1 cellular context compared by ENCODE assay signal in genomic region chr19:12946092-12946845, GRCh38.
A peak's percentile ranks its signal among the peaks of the same experiment; 100 is the strongest.
TF ChIP-seq lines count a peak whose summit lies in the region.

No MANE protein-coding gene starts in this region.

TF ChIP-seq in K562, 482 proteins besides CTCF, POLR2A, EP300 and RAD21 (continues in another document):
- no peak for TF ChIP-seq ZNF263 (CRISPR knock-in tag; IDR thresholded peaks at IDR 0.05; ENCODE audit: borderline replicate concordance)
- TF ChIP-seq MAX (CRISPR knock-in tag; IDR thresholded peaks at IDR 0.05) = no peak
- no peak for TF ChIP-seq TCF15 (CRISPR knock-in tag; IDR thresholded peaks at IDR 0.05)
- no peak for TF ChIP-seq RBM17 (IDR thresholded peaks at IDR 0.05; ENCODE audit: borderline replicate concordance, low read depth, low read length)
- no peak for TF ChIP-seq USF2 (CRISPR knock-in tag; IDR thresholded peaks at IDR 0.05)
- TF ChIP-seq BDP1 (IDR thresholded peaks at IDR 0.05; ENCODE audit: insufficient read depth, insufficient read length) = no peak
- no peak for TF ChIP-seq GABPB1 (CRISPR knock-in tag; IDR thresholded peaks at IDR 0.05)
- peak; percentile 36 for TF ChIP-seq HNRNPK (IDR thresholded peaks at IDR 0.05; ENCODE audit: low read depth, low read length, poor library complexity, severe bottlenecking)
- no peak for TF ChIP-seq FOXP4 (CRISPR knock-in tag; IDR thresholded peaks at IDR 0.05; ENCODE audit: borderline replicate concordance)
- no peak for TF ChIP-seq RHOXF2B (CRISPR knock-in tag; conservative IDR thresholded peaks at IDR 0.05)
- TF ChIP-seq NCOA6 (IDR thresholded peaks at IDR 0.05) = no peak
- TF ChIP-seq ZNF561 (CRISPR knock-in tag; conservative IDR thresholded peaks at IDR 0.05) = no peak
- TF ChIP-seq NR2C1 (IDR thresholded peaks at IDR 0.05) = no peak
- TF ChIP-seq NR2C1 (tag; IDR thresholded peaks at IDR 0.05) = no peak
- no peak for TF ChIP-seq POU5F1 (IDR thresholded peaks at IDR 0.05; ENCODE audit: borderline replicate concordance, low read depth, low read length, partially characterized antibody)
- no peak for TF ChIP-seq BMI1 (IDR thresholded peaks at IDR 0.05; ENCODE audit: low read length)
- TF ChIP-seq ZNF644 (tag; IDR thresholded peaks at IDR 0.05; ENCODE audit: low read depth) = no peak
- no peak for TF ChIP-seq ASH1L (IDR thresholded peaks at IDR 0.05; ENCODE audit: borderline replicate concordance, low read depth, partially characterized antibody)
- 0 out of 2 replicates have a peak, but pooled peaks have one; percentile 9 for TF ChIP-seq CBX1 (IDR thresholded peaks at IDR 0.05; ENCODE audit: low read depth)
- peak; percentile 39 for TF ChIP-seq FUS (optimal IDR thresholded peaks at IDR 0.05; ENCODE audit: low read depth, low read length)
- no peak for TF ChIP-seq TRIM28 (IDR thresholded peaks at IDR 0.05)
- no peak for TF ChIP-seq GMEB1 (CRISPR knock-in tag; IDR thresholded peaks at IDR 0.05)
- TF ChIP-seq ZNF77 (CRISPR knock-in tag; IDR thresholded peaks at IDR 0.05) = no peak
- TF ChIP-seq ELF1 (tag; IDR thresholded peaks at IDR 0.05) = no peak
- 0 out of 2 replicates have a peak, but pooled peaks have one; percentile 23 for TF ChIP-seq THRB (CRISPR knock-in tag; conservative IDR thresholded peaks at IDR 0.05)
- no peak for TF ChIP-seq POLR3G (IDR thresholded peaks at IDR 0.05; ENCODE audit: extremely low read depth, insufficient read length, insufficient replicate concordance)
- TF ChIP-seq TBL1XR1 (IDR thresholded peaks at IDR 0.05; ENCODE audit: low read length in 2 of 2) = no peak
- TF ChIP-seq GATAD2A (IDR thresholded peaks at IDR 0.05) = no peak
- TF ChIP-seq KDM5B (IDR thresholded peaks at IDR 0.05; ENCODE audit: insufficient replicate concordance, low read depth, low read length) = no peak
- peak; percentile 80; the same call in 1 of the 2 replicates for TF ChIP-seq ZNF3 (CRISPR knock-in tag; IDR thresholded peaks at IDR 0.05)
- TF ChIP-seq ILF3 (IDR thresholded peaks at IDR 0.05; ENCODE audit: borderline replicate concordance) = no peak
- no peak for TF ChIP-seq ZNF778 (CRISPR knock-in tag; IDR thresholded peaks at IDR 0.05)
- TF ChIP-seq CTCFL (IDR thresholded peaks at IDR 0.05; ENCODE audit: borderline replicate concordance, insufficient read depth, low read depth, low read length, poor library complexity, severe bottlenecking) = no peak
- TF ChIP-seq SREBF1 (IDR thresholded peaks at IDR 0.05; ENCODE audit: borderline replicate concordance, low read depth, low read length) = no peak
- TF ChIP-seq TBP (optimal IDR thresholded peaks at IDR 0.05; ENCODE audit: low read depth, low read length) = no peak
- no peak for TF ChIP-seq TEAD4 (IDR thresholded peaks at IDR 0.05; ENCODE audit: low read length)
- TF ChIP-seq TEAD4 (CRISPR knock-in tag; IDR thresholded peaks at IDR 0.05; ENCODE audit: borderline replicate concordance) = no peak
- no peak for TF ChIP-seq ZNF280B (CRISPR knock-in tag; IDR thresholded peaks at IDR 0.05)
- 0 out of 2 replicates have a peak, but pooled peaks have one; percentile 33 for TF ChIP-seq HMGXB4 (CRISPR knock-in tag; IDR thresholded peaks at IDR 0.05)
- no peak for TF ChIP-seq MBD2 (IDR thresholded peaks at IDR 0.05; ENCODE audit: borderline replicate concordance, low read depth)
- TF ChIP-seq ZEB2 (IDR thresholded peaks at IDR 0.05) = no peak
- TF ChIP-seq SFPQ (IDR thresholded peaks at IDR 0.05; ENCODE audit: low read depth, low read length) = no peak
- no peak for TF ChIP-seq PHB (CRISPR knock-in tag; IDR thresholded peaks at IDR 0.05)
- no peak for TF ChIP-seq ZNF41 (CRISPR knock-in tag; conservative IDR thresholded peaks at IDR 0.05)
- no peak for TF ChIP-seq CAMTA2 (CRISPR knock-in tag; conservative IDR thresholded peaks at IDR 0.05)
- no peak for TF ChIP-seq TFAP4 (CRISPR knock-in tag; IDR thresholded peaks at IDR 0.05; ENCODE audit: borderline replicate concordance)
- TF ChIP-seq E4F1 (CRISPR knock-in tag; IDR thresholded peaks at IDR 0.05; ENCODE audit: borderline replicate concordance) = no peak
- TF ChIP-seq CCNT2 (IDR thresholded peaks at IDR 0.05; ENCODE audit: borderline replicate concordance, extremely low read depth, insufficient read length, low read depth, low read length) = no peak
- no peak for TF ChIP-seq RFX7 (CRISPR knock-in tag; IDR thresholded peaks at IDR 0.05)
- TF ChIP-seq JUNB (CRISPR knock-in tag; conservative IDR thresholded peaks at IDR 0.05) = no peak
- TF ChIP-seq HDAC8 (tag; IDR thresholded peaks at IDR 0.05) = no peak
- TF ChIP-seq SUPT5H (IDR thresholded peaks at IDR 0.05) = no peak; the same call in none of the 2 replicates
